8 cellular contexts compared by ENCODE assay signal in the genomic region with DNA sequence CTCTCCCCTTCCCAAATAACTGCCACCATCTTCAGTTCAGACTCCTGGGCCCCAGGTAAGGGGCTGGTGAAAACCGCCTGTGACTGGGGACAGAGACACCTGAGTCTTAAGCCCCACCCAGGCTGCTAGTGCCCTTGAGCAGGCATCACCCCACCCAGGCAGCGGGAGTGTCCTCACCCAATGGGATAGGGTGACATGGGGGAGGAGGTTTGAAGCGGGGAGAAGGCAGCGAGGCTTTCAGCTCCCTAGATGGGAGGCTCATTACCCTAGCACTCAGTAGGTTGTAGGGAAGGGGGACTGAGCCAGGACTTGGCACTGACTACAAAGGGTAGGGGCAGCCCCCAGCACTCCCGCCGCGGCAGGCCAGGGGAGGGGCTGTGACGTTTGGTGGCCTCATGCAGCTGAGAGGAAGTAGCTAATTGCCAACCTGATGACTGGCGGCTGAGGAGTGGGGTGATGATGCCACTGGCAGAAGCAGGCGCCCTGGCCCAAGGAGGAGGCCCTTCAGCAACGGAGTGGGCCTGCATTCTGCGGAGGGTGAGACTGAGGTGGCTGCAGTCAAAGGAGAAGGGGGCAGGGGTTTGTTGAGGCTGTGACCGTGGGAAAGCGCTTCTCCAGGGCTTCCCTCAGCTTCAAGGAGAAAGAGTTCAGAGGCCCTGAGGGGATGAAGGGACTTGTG.
DNase-seq lines count a peak whose midpoint lies in the region; ATAC-seq and TF ChIP-seq lines count a peak whose summit lies in the region.

No MANE protein-coding gene starts in this region.

- intact Hi-C loops in A673 (cut with micrococcal nuclease; ENCODE audit: unreplicated experiment): loop anchor here (5.0 kb wide), 1 partner anchor 128 kb away; no protein-coding TSS in a partner anchor
- intact Hi-C loops in activated T-helper 2 cell treated with anti-CD3 and anti-CD28 coated beads, Interferon-gamma antibody, Interleukin-2, Interleukin-4, amounts not matched to agents 10 μg/mL and 5 μg/mL and 100 μg/mL, durations not matched to agents 14 hours and 24 hours and 36 hours (cut with micrococcal nuclease): loop anchor here (5.0 kb wide), 1 partner anchor 57 kb away; no protein-coding TSS in a partner anchor
- intact Hi-C loops in psoas muscle (cut with DNase I): loop anchor here (5.0 kb wide), 1 partner anchor 72 kb away; no protein-coding TSS in a partner anchor

- in situ Hi-C loops in brain microvascular endothelial cell (cut with HindIII; ENCODE audit: low pct_ligation_motif_present, low sequenced_read_pairs): no loop called here

- H3K4me1 ChIP-seq in A673 (ENCODE audit: insufficient read depth, low read length, poor library complexity, severe bottlenecking) (peaks cover 59% of the 10 kb centered on the region), psoas muscle (peaks cover 31% of the 10 kb centered on the region)

- H3K9me3 ChIP-seq in A673 (ENCODE audit: low read depth, low read length, poor library complexity, severe bottlenecking) (no peaks in the 10 kb centered on the region), psoas muscle (no peaks in the 10 kb centered on the region)

- H3K4me3 ChIP-seq in A673 (ENCODE audit: low read depth, low read length, poor library complexity, severe bottlenecking) (peak overlapping the region; percentile 39), psoas muscle (no peak overlapping the region), brain microvascular endothelial cell (ENCODE audit: low read depth, low read length) (no peak overlapping the region)

- no TSS peak for BruUV-seq in A673 (replicated peaks; lab: Mats Ljungman, UMichigan)

- peak overlapping the region; percentile 92 for H3K27ac ChIP-seq in A673 (ENCODE audit: low read depth, low read length, poor library complexity, severe bottlenecking)
- peak overlapping the region; percentile 30 for H3K27ac ChIP-seq in psoas muscle
- H3K27ac ChIP-seq in brain microvascular endothelial cell: no peak overlapping the region

- WGBS in psoas muscle, 3 donors: 59 to 73% (median 61%) methylated on average over 13 to 14 of the region's 14 CpGs

- H3K27me3 Mint-ChIP-seq in activated T-helper 2 cell treated with anti-CD3 and anti-CD28 coated beads, Interferon-gamma antibody, Interleukin-2, Interleukin-4, amounts not matched to agents 10 μg/mL and 5 μg/mL and 100 μg/mL, durations not matched to agents 14 hours and 24 hours and 36 hours (ENCODE audit: low read depth): peaks cover 18% of the 10 kb centered on the region

- peak overlapping the region; percentile 81 for H3K4me3 Mint-ChIP-seq in activated T-helper 2 cell treated with anti-CD3 and anti-CD28 coated beads, Interferon-gamma antibody, Interleukin-2, Interleukin-4, amounts not matched to agents 10 μg/mL and 5 μg/mL and 100 μg/mL, durations not matched to agents 14 hours and 24 hours and 36 hours (ENCODE audit: low read depth)

- ATAC-seq in GM18868 (IDR thresholded peaks at IDR 0.05; ENCODE audit: unreplicated experiment) (peak; percentile 68), psoas muscle (no peak)

- H3K27ac Mint-ChIP-seq in activated T-helper 2 cell treated with anti-CD3 and anti-CD28 coated beads, Interferon-gamma antibody, Interleukin-2, Interleukin-4, amounts not matched to agents 10 μg/mL and 5 μg/mL and 100 μg/mL, durations not matched to agents 14 hours and 24 hours and 36 hours: peak overlapping the region; percentile 82

- POLR2A ChIA-PET in A673 (lab: Charles Lee; ENCODE audit: low non-redundant PET): no interaction called here

- H3K27me3 ChIP-seq in A673 (replicated peaks; ENCODE audit: insufficient read depth, low read depth, low read length, poor library complexity) (no peaks in the 10 kb centered on the region), psoas muscle (ENCODE audit: insufficient read depth in 3 of 3, low read length in 2 of 3) (no peaks in the 10 kb centered on the region), brain microvascular endothelial cell (replicated peaks) (no peaks in the 10 kb centered on the region)

- CTCF ChIA-PET in A673 (lab: Charles Lee): interaction anchor here (0.8 kb wide), 1 partner anchor 227 kb away, joined by 3 read pairs; no protein-coding TSS in a partner anchor

- H3K36me3 ChIP-seq in A673 (ENCODE audit: insufficient read depth, low read length, poor library complexity, severe bottlenecking) (no peaks in the 10 kb centered on the region), psoas muscle (ENCODE audit: insufficient read depth in 1 of 2, low read depth in 1 of 2) (no peaks in the 10 kb centered on the region), brain microvascular endothelial cell (replicated peaks) (no peaks in the 10 kb centered on the region)

- H3K4me1 Mint-ChIP-seq in activated T-helper 2 cell treated with anti-CD3 and anti-CD28 coated beads, Interferon-gamma antibody, Interleukin-2, Interleukin-4, amounts not matched to agents 10 μg/mL and 5 μg/mL and 100 μg/mL, durations not matched to agents 14 hours and 24 hours and 36 hours (ENCODE audit: low read depth): peaks cover 10% of the 10 kb centered on the region

- H3K9me3 Mint-ChIP-seq in activated T-helper 2 cell treated with anti-CD3 and anti-CD28 coated beads, Interferon-gamma antibody, Interleukin-2, Interleukin-4, amounts not matched to agents 10 μg/mL and 5 μg/mL and 100 μg/mL, durations not matched to agents 14 hours and 24 hours and 36 hours: no peaks in the 10 kb centered on the region

- TF ChIP-seq CTCF in A673 (conservative IDR thresholded peaks at IDR 0.05; ENCODE audit: low read depth, low read length): no peak
- no peak for TF ChIP-seq CTCF in psoas muscle (IDR thresholded peaks at IDR 0.05)
- TF ChIP-seq CTCF in brain microvascular endothelial cell (IDR thresholded peaks at IDR 0.05; ENCODE audit: low read depth, low read length, missing control alignments): no peak

- no peaks in the 10 kb centered on the region for H3K36me3 Mint-ChIP-seq in activated T-helper 2 cell treated with anti-CD3 and anti-CD28 coated beads, Interferon-gamma antibody, Interleukin-2, Interleukin-4, amounts not matched to agents 10 μg/mL and 5 μg/mL and 100 μg/mL, durations not matched to agents 14 hours and 24 hours and 36 hours (ENCODE audit: low read depth)

- DNase-seq in A673 (ENCODE audit: low spot score) (peak; percentile 87), NCI-H1105 treated with DMSO at 0.1 percent for 48 hours (lab: John Stamatoyannopoulos, UW) (peak; percentile 84), psoas muscle (peak in 1 of 2 donors; percentile 52), kidney glomerular epithelial cell (lab: John Stamatoyannopoulos, UW) (no peak), brain microvascular endothelial cell (no peak), COLO829 (ENCODE audit: low spot score) (no peak)
- DNase-seq in activated T-helper 2 cell treated with anti-CD3 and anti-CD28 coated beads, Interferon-gamma antibody, Interleukin-2, Interleukin-4, amounts not matched to agents 10 μg/mL and 5 μg/mL and 100 μg/mL, durations not matched to agents 14 hours and 24 hours and 36 hours (ENCODE audit: low spot score): peak; percentile 24

Comparison
In these comparisons a context has a peak if more than half of its experiments do, and no peak if none do; other contexts are left out.
1. DNase-seq: peak in A673 (single experiment), NCI-H1105 treated with DMSO at 0.1 percent for 48 hours (single experiment) and activated T-helper 2 cell treated with anti-CD3 and anti-CD28 coated beads, Interferon-gamma antibody, Interleukin-2, Interleukin-4, amounts not matched to agents 10 μg/mL and 5 μg/mL and 100 μg/mL, durations not matched to agents 14 hours and 24 hours and 36 hours (single experiment); none in kidney glomerular epithelial cell (single experiment), brain microvascular endothelial cell (single experiment) and COLO829 (single experiment).